In the genomic region with DNA sequence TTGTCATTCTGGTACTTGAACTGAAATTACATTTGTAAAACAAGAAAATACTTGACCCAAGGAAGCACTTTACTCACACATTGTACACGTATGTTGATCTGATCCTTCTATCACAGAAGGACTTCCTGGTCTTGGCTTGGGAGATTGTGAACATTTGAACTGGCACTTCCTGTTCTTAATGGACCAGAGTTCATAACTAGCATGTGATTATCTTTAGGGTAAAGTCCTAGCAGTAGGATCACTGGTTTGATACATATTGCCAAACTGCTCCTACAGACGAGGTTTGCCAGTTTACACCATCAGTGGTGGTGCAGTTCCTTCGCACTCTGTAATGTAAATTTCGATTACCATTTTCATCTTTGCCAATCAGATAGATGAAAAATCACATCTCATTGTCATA, we compare ENCODE assay signal across 15 cellular contexts. TPM values are rescaled to one million over a fixed set of nuclear protein-coding genes. Genes with fewer than 3 reads are reported as not detected.
DNase-seq lines count a peak whose midpoint lies in the region; ATAC-seq, FAIRE-seq and TF ChIP-seq lines count a peak whose summit lies in the region.
"Had no signal": no experiment of that assay in that cellular context is flagged by ENCODE, and none has a peak within 500 bp of the region (broad histone marks: within the 10 kb centered on the region; RNA-seq: fewer than 3 reads in every experiment).

No MANE protein-coding gene starts in this region.

- H3K36me3 ChIP-seq in Caco-2 (ENCODE audit: control insufficient read depth, insufficient read depth, low read length): no peaks in the 10 kb centered on the region
- no peaks in the 10 kb centered on the region for H3K36me3 ChIP-seq in HepG2 (replicated peaks in 1 of 2; ENCODE audit: control insufficient read depth in 1 of 2, insufficient read depth in 2 of 2, low read length in 2 of 2)
- H3K36me3 ChIP-seq in kidney (ENCODE audit: control insufficient read depth in 1 of 2, insufficient read depth in 2 of 2, low read length in 2 of 2): no peaks in the 10 kb centered on the region

- POLR2A ChIA-PET in Caco-2 (lab: Charles Lee): no interaction called here
- POLR2A ChIA-PET in activated CD8-positive, alpha-beta T cell treated with anti-CD3 and anti-CD28 coated beads for 36 hours (lab: Charles Lee): interaction anchor here (2.2 to 5.4 kb wide), 2 partner anchors 15 to 16 kb away, joined by 16 to 29 read pairs; no protein-coding TSS in a partner anchor
- POLR2A ChIA-PET in HepG2 (lab: Yijun Ruan, JAX): no interaction called here

- no peak for TF ChIP-seq POLR2A in HepG2 (IDR thresholded peaks at IDR 0.05; ENCODE audit: insufficient read depth in 1 of 2, low read depth in 2 of 2, low read length in 2 of 2)

- H3K27me3 ChIP-seq in Caco-2 (replicated peaks; ENCODE audit: control insufficient read depth, insufficient read depth, low read length): no peaks in the 10 kb centered on the region
- no peaks in the 10 kb centered on the region for H3K27me3 ChIP-seq in HepG2 (ENCODE audit: control insufficient read depth in 1 of 2, insufficient read depth in 2 of 2, low read length in 2 of 2)
- H3K27me3 ChIP-seq: body of pancreas had no signal

- H3K27ac Mint-ChIP-seq in Caco-2 (ENCODE audit: unreplicated experiment): peak overlapping the region; percentile 35
- peak overlapping the region; percentile 89 for H3K27ac Mint-ChIP-seq in activated CD8-positive, alpha-beta T cell treated with anti-CD3 and anti-CD28 coated beads for 36 hours

- H3K27ac ChIP-seq in HepG2 (ENCODE audit: extremely low read length, insufficient read depth, low read length) (no peak overlapping the region), kidney (ENCODE audit: low read depth in 2 of 2, low read length in 2 of 2) (no peak overlapping the region)
- H3K27ac ChIP-seq: body of pancreas had no signal

- ATAC-seq in activated CD8-positive, alpha-beta T cell treated with anti-CD3 and anti-CD28 coated beads for 36 hours: no peak
- ATAC-seq in HepG2 (no peak), SK-N-SH treated with all-trans-retinoic acid at 6 μM for 48 hours (no peak)
- ATAC-seq: body of pancreas, HCT116 had no signal

- H3K4me1 Mint-ChIP-seq in Caco-2 (ENCODE audit: low read depth, unreplicated experiment): peaks cover 29% of the 10 kb centered on the region
- peaks cover 94% of the 10 kb centered on the region for H3K4me1 Mint-ChIP-seq in activated CD8-positive, alpha-beta T cell treated with anti-CD3 and anti-CD28 coated beads for 36 hours (ENCODE audit: low read depth)

- H3K27me3 Mint-ChIP-seq in Caco-2 (ENCODE audit: insufficient read depth, unreplicated experiment): no peaks in the 10 kb centered on the region
- H3K27me3 Mint-ChIP-seq in activated CD8-positive, alpha-beta T cell treated with anti-CD3 and anti-CD28 coated beads for 36 hours: no peaks in the 10 kb centered on the region

- peak; percentile 60 for DNase-seq in CD1c-positive myeloid dendritic cell (ENCODE audit: extremely low spot score)
- no peak for DNase-seq in Caco-2
- DNase-seq in activated CD8-positive, alpha-beta T cell treated with anti-CD3 and anti-CD28 coated beads for 36 hours: no peak
- no peak for DNase-seq in HepG2 (ENCODE audit: low spot score)
- no peak for DNase-seq in occipital lobe (lab: John Stamatoyannopoulos, UW)
- no peak for DNase-seq in activated gamma-delta T cell (lab: John Stamatoyannopoulos, UW)
- DNase-seq in kidney: no peak
- DNase-seq: body of pancreas; effector memory CD4-positive, alpha-beta T cell; islet precursor cell; NCI-H226 had no signal

- H3K9ac ChIP-seq in HepG2 (ENCODE audit: insufficient read depth, low read depth, low read length) (no peak overlapping the region), kidney (ENCODE audit: low read length in 2 of 2) (no peak overlapping the region)

- TF ChIP-seq EP300 in HepG2 (IDR thresholded peaks at IDR 0.05; ENCODE audit: low read depth in 2 of 2, low read length in 2 of 2) (no peak), HepG2 (CRISPR knock-in tag; IDR thresholded peaks at IDR 0.05; ENCODE audit: borderline replicate concordance) (no peak)

- no peaks in the 10 kb centered on the region for H3K79me2 ChIP-seq in HepG2 (ENCODE audit: insufficient read depth, low read length)

- intact Hi-C loops in Caco-2 (cut with micrococcal nuclease; ENCODE audit: unreplicated experiment): loop anchor here (1.0 kb wide), 1 partner anchor 11 kb away; no protein-coding TSS in a partner anchor
- intact Hi-C loops in activated CD8-positive, alpha-beta T cell treated with anti-CD3 and anti-CD28 coated beads for 36 hours (cut with micrococcal nuclease): no loop called here
- intact Hi-C loops in HepG2 (cut with micrococcal nuclease; ENCODE audit: unreplicated experiment): no loop called here
- intact Hi-C loops in kidney (cut with DNase I): no loop called here

- FAIRE-seq in HepG2 (lab: Jason Lieb, UNC): no peak
- FAIRE-seq in kidney (lab: Jason Lieb, UNC): no peak
- FAIRE-seq: frontal cortex had no signal

- no TSS peak for BruUV-seq in Caco-2 (replicated peaks; lab: Mats Ljungman, UMichigan)
- BruUV-seq in HepG2 (replicated peaks; lab: Mats Ljungman, UMichigan): no TSS peak

- no peaks in the 10 kb centered on the region for H3K36me3 Mint-ChIP-seq in Caco-2 (ENCODE audit: insufficient read depth, unreplicated experiment)
- H3K36me3 Mint-ChIP-seq in activated CD8-positive, alpha-beta T cell treated with anti-CD3 and anti-CD28 coated beads for 36 hours (ENCODE audit: low read depth): peaks cover 28% of the 10 kb centered on the region

- H3K9me3 ChIP-seq in Caco-2: no peaks in the 10 kb centered on the region
- H3K9me3 ChIP-seq in HepG2 (ENCODE audit: low read length): no peaks in the 10 kb centered on the region
- H3K9me3 ChIP-seq in kidney (ENCODE audit: control insufficient read depth in 1 of 2, low read length in 2 of 2): no peaks in the 10 kb centered on the region
- H3K9me3 ChIP-seq: body of pancreas had no signal

- WGBS in HepG2 (ENCODE audit: low lambda C conversion rate): 56% methylated on average over 4 of the region's 4 CpGs

- H3K4me3 ChIP-seq in Caco-2 (ENCODE audit: low read depth, low read length): no peak overlapping the region
- H3K4me3 ChIP-seq in HepG2 (replicated peaks in 1 of 3; ENCODE audit: insufficient read depth in 1 of 3, low read depth in 2 of 3, low read length in 3 of 3): no peak overlapping the region
- H3K4me3 ChIP-seq in kidney (ENCODE audit: low read length in 2 of 2): no peak overlapping the region
- H3K4me3 ChIP-seq: body of pancreas, skin epidermis had no signal

- TF ChIP-seq CTCF in Caco-2 (IDR thresholded peaks at IDR 0.05; ENCODE audit: insufficient read depth in 1 of 2, low read depth in 1 of 2, low read length in 1 of 2, severe bottlenecking in 1 of 2, unreplicated experiment in 1 of 2): no peak
- no peak for TF ChIP-seq CTCF in activated CD8-positive, alpha-beta T cell treated with anti-CD3 and anti-CD28 coated beads for 36 hours (IDR thresholded peaks at IDR 0.05)
- TF ChIP-seq CTCF in HepG2 (CRISPR knock-in tag; IDR thresholded peaks at IDR 0.05): no peak
- TF ChIP-seq CTCF in kidney (IDR thresholded peaks at IDR 0.05; ENCODE audit: borderline replicate concordance, extremely low read depth, insufficient read depth): no peak

- no peaks in the 10 kb centered on the region for H4K20me1 ChIP-seq in HepG2 (ENCODE audit: insufficient read depth, low read length)

- TF ChIP-seq RAD21 in HepG2 (CRISPR knock-in tag; IDR thresholded peaks at IDR 0.05): no peak

- CTCF ChIA-PET in Caco-2 (lab: Charles Lee): interaction anchor here (0.6 kb wide), 1 partner anchor 111 kb away, joined by 3 read pairs; no protein-coding TSS in a partner anchor
- CTCF ChIA-PET in activated CD8-positive, alpha-beta T cell treated with anti-CD3 and anti-CD28 coated beads for 36 hours (lab: Charles Lee): interaction anchor here (3.2 kb wide), 1 partner anchor 10 kb away, joined by 16 read pairs; no protein-coding TSS in a partner anchor
- CTCF ChIA-PET in HepG2 (lab: Yijun Ruan, JAX; ENCODE audit: low intra/inter-chr PET ratio, low total read pairs): no interaction called here

- H3K4me2 ChIP-seq in HepG2 (ENCODE audit: low read depth, low read length): no peak overlapping the region

- H2AFZ ChIP-seq in HepG2 (ENCODE audit: low read length): no peak overlapping the region

- H3K4me1 ChIP-seq in Caco-2: peaks cover 29% of the 10 kb centered on the region
- no peaks in the 10 kb centered on the region for H3K4me1 ChIP-seq in HepG2 (ENCODE audit: insufficient read depth, low read length)
- peaks cover 4 to 14% of the 10 kb centered on the region in 2 donors for H3K4me1 ChIP-seq in kidney (ENCODE audit: control insufficient read depth in 1 of 2, insufficient read depth in 1 of 2, low read depth in 1 of 2, low read length in 2 of 2)

- in situ Hi-C loops in HepG2 (cut with HindIII; ENCODE audit: extremely low pct_ligation_motif_present, low pct_unique_long_range_greater_than_20kb): no loop called here

- no peak overlapping the region for H3K4me3 Mint-ChIP-seq in Caco-2 (ENCODE audit: unreplicated experiment)
- peak overlapping the region; percentile 50 for H3K4me3 Mint-ChIP-seq in activated CD8-positive, alpha-beta T cell treated with anti-CD3 and anti-CD28 coated beads for 36 hours

- H3K9me3 Mint-ChIP-seq in Caco-2 (ENCODE audit: unreplicated experiment): no peaks in the 10 kb centered on the region
- no peaks in the 10 kb centered on the region for H3K9me3 Mint-ChIP-seq in activated CD8-positive, alpha-beta T cell treated with anti-CD3 and anti-CD28 coated beads for 36 hours

RNA-seq across cellular contexts. Expression of gene HECA, which starts 12.7 kb away (rescaled TPM):
- total RNA-seq in Caco-2 (2022) (4.9 and 5.2 TPM in 2 replicates), HepG2 (2016; rRNA removed; fragmentation: Illumina TruSeq; extraction: Trizol) (0.15 and 0.18 TPM in 2 replicates), occipital lobe (62.5 TPM), kidney (22.0 TPM)
- total RNA-seq in activated CD8-positive, alpha-beta T cell treated with anti-CD3 and anti-CD28 coated beads for 36 hours: 10 to 100 TPM; 45.4 to 47.1 TPM
- 0.10 TPM in 1 of 2 replicates, not detected in the other for total RNA-seq in HepG2 (2016; cell fraction: cytosol; rRNA removed; fragmentation: Illumina TruSeq; extraction: Trizol; ENCODE audit: low read depth)
- total RNA-seq in HepG2 (2016; cell fraction: insoluble cytoplasmic fraction; rRNA removed; fragmentation: Illumina TruSeq; extraction: Trizol): 0.13 and 0.17 TPM in 2 replicates
- 0.09 and 0.10 TPM in 2 replicates for total RNA-seq in HepG2 (2016; cell fraction: membrane; rRNA removed; fragmentation: Illumina TruSeq; extraction: Trizol)
- total RNA-seq in HepG2 (2016; cell fraction: nucleus; rRNA removed; fragmentation: Illumina TruSeq; extraction: Trizol): 0.13 and 0.16 TPM in 2 replicates
- polyA plus RNA-seq in HepG2 (2011; rRNA removed) (0.49 and 0.68 TPM in 2 replicates), kidney (ENCODE audit: insufficient read depth, low read depth, low replicate concordance) (5.2 TPM)
- 0.25 and 0.47 TPM in 2 replicates for polyA plus RNA-seq in HepG2 (2011; cell fraction: cytosol; rRNA removed)
- 0.35 and 0.52 TPM in 2 replicates for polyA plus RNA-seq in HepG2 (2011; cell fraction: nucleus; rRNA removed)
- 0.87 and 1.8 TPM in 2 replicates for polyA plus RNA-seq in HepG2 (2012)
- not detected in 2 replicates for polyA plus RNA-seq in HepG2 (2016; cell fraction: cytosol; fragmentation: Illumina TruSeq; extraction: Trizol; ENCODE audit: low read depth)
- 0.13 and 0.22 TPM in 2 replicates for polyA plus RNA-seq in HepG2 (2016; cell fraction: insoluble cytoplasmic fraction; fragmentation: Illumina TruSeq; extraction: Trizol; ENCODE audit: low read depth)
- 0.03 and 0.08 TPM in 2 replicates for polyA plus RNA-seq in HepG2 (2016; cell fraction: membrane; fragmentation: Illumina TruSeq; extraction: Trizol; ENCODE audit: low read depth)
- 0.12 and 0.15 TPM in 2 replicates for polyA plus RNA-seq in HepG2 (2016; cell fraction: nucleus; fragmentation: Illumina TruSeq; extraction: Trizol; ENCODE audit: insufficient read depth, low read depth)
- polyA minus RNA-seq in HepG2 (2011; rRNA and poly(A)+ RNA removed; ENCODE audit: low replicate concordance): 1.0 and 7.6 TPM in 2 replicates
- 0.70 and 1.2 TPM in 2 replicates for polyA minus RNA-seq in HepG2 (2011; cell fraction: cytosol; rRNA and poly(A)+ RNA removed)
- polyA minus RNA-seq in HepG2 (2011; cell fraction: nucleus; rRNA and poly(A)+ RNA removed): 0.77 and 1.4 TPM in 2 replicates
